ENCODE assay signal across 23 cellular contexts in the genomic region with DNA sequence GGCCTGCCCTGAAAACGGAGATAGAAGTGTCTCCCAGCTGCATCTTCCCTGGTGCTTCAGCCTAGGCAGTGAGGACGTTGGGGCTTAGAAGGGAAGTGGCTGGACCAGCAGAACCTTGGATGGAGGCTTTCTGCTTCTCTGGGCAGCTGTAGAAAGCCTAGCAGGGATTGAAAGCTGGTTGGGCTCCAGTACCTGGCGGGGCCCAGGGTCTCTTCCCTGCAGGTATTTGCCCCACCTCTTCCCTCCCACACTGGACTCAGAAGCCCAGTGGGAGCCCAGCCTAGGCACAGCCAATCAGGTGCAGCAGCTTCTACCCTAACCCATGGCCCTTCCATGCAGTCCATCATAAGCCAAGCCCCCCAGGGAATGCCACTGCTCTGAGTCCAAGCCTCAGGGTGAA.
"Had no signal": no experiment of that assay in that cellular context is flagged by ENCODE, and none has a peak within 500 bp of the region (broad histone marks: within the 10 kb centered on the region; RNA-seq: fewer than 3 reads in every experiment).

No MANE protein-coding gene starts in this region.

- DNase-seq: dorsolateral prefrontal cortex; effector CD8-positive, alpha-beta T cell; foreskin keratinocyte; heart left ventricle; left lung; mesenchymal stem cell; midbrain; naive thymus-derived CD4-positive, alpha-beta T cell; nucleus accumbens; stimulated activated CD4-positive, alpha-beta T cell treated with anti-CD3 and anti-CD28 coated beads, Interleukin-2, amount 100 ng/mL, for 24 hours; stimulated activated CD4-positive, alpha-beta T cell treated with anti-CD3 and anti-CD28 coated beads, Interleukin-4, amount 100 ng/mL, for 24 hours; stimulated activated naive CD4-positive, alpha-beta T cell treated with Interleukin-2 at 50 U/mL for 16 hours; stomach; thyroid gland; trophoblast cell had no signal

- H3K4me1 ChIP-seq: esophagus muscularis mucosa, foreskin keratinocyte, gastroesophageal sphincter, heart left ventricle, left lung, prostate gland, right atrium auricular region, stomach, thyroid gland had no signal

- H3K9ac ChIP-seq: neural progenitor cell had no signal

- H3K27ac ChIP-seq: dorsolateral prefrontal cortex, esophagus muscularis mucosa, foreskin keratinocyte, gastroesophageal sphincter, heart left ventricle, hepatocyte, left lung, neural progenitor cell, prostate gland, right atrium auricular region, stomach, thyroid gland had no signal

- H3K9me3 ChIP-seq: esophagus muscularis mucosa, gastroesophageal sphincter, heart left ventricle, left lung, prostate gland, right atrium auricular region, stomach, thyroid gland had no signal

- H2AFZ ChIP-seq: hepatocyte, neural progenitor cell had no signal

- ATAC-seq: foreskin keratinocyte; gastroesophageal sphincter; heart left ventricle; left lung; naive thymus-derived CD4-positive, alpha-beta T cell; sciatic nerve; stimulated activated effector memory CD8-positive, alpha-beta T cell treated with anti-CD3 and anti-CD28 coated beads, Interleukin-12 subunit alpha, Interleukin-12 subunit beta, amount 100 ng/mL, for 72 hours had no signal

- H3K4me3 ChIP-seq: dorsolateral prefrontal cortex, esophagus muscularis mucosa, gastroesophageal sphincter, heart left ventricle, hepatocyte, left lung, neural progenitor cell, prostate gland, right atrium auricular region, stomach, thyroid gland had no signal

- H3K36me3 ChIP-seq: esophagus muscularis mucosa, gastroesophageal sphincter, heart left ventricle, left lung, neural progenitor cell, prostate gland, right atrium auricular region, stomach, thyroid gland had no signal

- H3K4me2 ChIP-seq: hepatocyte, neural progenitor cell had no signal

- H3K27me3 ChIP-seq: esophagus muscularis mucosa, foreskin keratinocyte, gastroesophageal sphincter, hepatocyte, left lung, neural progenitor cell, right atrium auricular region, stomach, thyroid gland had no signal
